ENCODE assay signal across 8 cellular contexts in the genomic region with DNA sequence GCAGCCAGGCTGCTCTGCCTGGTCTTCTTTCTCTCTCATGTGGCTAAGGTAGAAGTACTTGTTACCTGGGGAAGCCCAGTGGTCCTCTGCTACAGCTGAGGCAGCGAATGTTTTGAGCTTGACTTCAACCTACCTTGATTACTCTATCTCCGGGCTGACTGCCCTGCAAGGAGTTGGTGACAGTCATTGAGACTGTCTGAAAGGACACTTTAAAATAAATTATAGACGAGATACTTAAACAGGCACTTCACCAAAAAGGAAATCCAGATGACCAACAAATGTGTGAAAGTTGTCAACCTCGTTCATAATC. TPM values are rescaled to one million over a fixed set of nuclear protein-coding genes. Genes with fewer than 3 reads are reported as not detected.
DNase-seq lines count a peak whose midpoint lies in the region; ATAC-seq and TF ChIP-seq lines count a peak whose summit lies in the region.

No MANE protein-coding gene starts in this region.

- H3K4me1 ChIP-seq in Karpas-422 (ENCODE audit: low read length) (peaks cover 13% of the 10 kb centered on the region), endocrine pancreas (ENCODE audit: control insufficient read depth, insufficient read depth, low read length) (no peaks in the 10 kb centered on the region)

- H3K27ac Mint-ChIP-seq in progenitor cell of endocrine pancreas = no peak overlapping the region

- H3K4me3 ChIP-seq in Karpas-422 (ENCODE audit: low read length) (peak overlapping the region; percentile 91), endocrine pancreas (ENCODE audit: control insufficient read depth, insufficient read depth, low read length) (peak overlapping the region; percentile 24)

- H3K9ac ChIP-seq in Karpas-422 (ENCODE audit: low read length) = peak overlapping the region; percentile 85
- no peak overlapping the region for H3K9ac ChIP-seq in endocrine pancreas (ENCODE audit: control insufficient read depth, insufficient read depth, low read length)

- H3K36me3 ChIP-seq in Karpas-422 (ENCODE audit: insufficient read depth, low read length) (0 out of 2 replicates have a peak, but pooled peaks cover 2% of the 10 kb centered on the region), endocrine pancreas (ENCODE audit: control insufficient read depth, insufficient read depth, low read length) (no peaks in the 10 kb centered on the region)

- H3K27me3 ChIP-seq in Karpas-422 (ENCODE audit: low read length) = no peaks in the 10 kb centered on the region
- no peaks in the 10 kb centered on the region for H3K27me3 ChIP-seq in endocrine pancreas (ENCODE audit: control insufficient read depth, insufficient read depth, low read length)

- H3K9me3 Mint-ChIP-seq in progenitor cell of endocrine pancreas (ENCODE audit: low read depth) = no peaks in the 10 kb centered on the region

- peaks cover 18% of the 10 kb centered on the region for H3K79me2 ChIP-seq in Karpas-422 (ENCODE audit: low read length)

- peak overlapping the region; percentile 99 for H2AFZ ChIP-seq in Karpas-422 (ENCODE audit: low read length)

- peak overlapping the region; percentile 90 for H3K4me3 Mint-ChIP-seq in progenitor cell of endocrine pancreas (ENCODE audit: low read depth)

- DNase-seq in Karpas-422 (no peak), progenitor cell of endocrine pancreas (ENCODE audit: low spot score, unreplicated experiment) (no peak), head of caudate nucleus (no peak), NCI-H1105 (lab: John Stamatoyannopoulos, UW) (no peak)

- H3K27me3 Mint-ChIP-seq in progenitor cell of endocrine pancreas = peaks cover 4% of the 10 kb centered on the region

- no peak overlapping the region for H3K27ac ChIP-seq in Karpas-422 (ENCODE audit: low read length)

- ATAC-seq in GM19025 (IDR thresholded peaks at IDR 0.05; ENCODE audit: low read depth, unreplicated experiment) (peak; percentile 42), GM18870 (IDR thresholded peaks at IDR 0.05; ENCODE audit: unreplicated experiment) (no peak), HG03460 (IDR thresholded peaks at IDR 0.05; ENCODE audit: unreplicated experiment) (no peak)

- no peaks in the 10 kb centered on the region for H4K20me1 ChIP-seq in Karpas-422 (ENCODE audit: insufficient read depth, low read depth, low read length)

- peak overlapping the region; percentile 92 for H3K4me2 ChIP-seq in Karpas-422 (ENCODE audit: low read depth, low read length, poor library complexity, severe bottlenecking)

- no peak for TF ChIP-seq CTCF in progenitor cell of endocrine pancreas (IDR thresholded peaks at IDR 0.05; ENCODE audit: unreplicated experiment)

- H3K9me3 ChIP-seq in Karpas-422 (ENCODE audit: low read length) = no peaks in the 10 kb centered on the region
- no peaks in the 10 kb centered on the region for H3K9me3 ChIP-seq in endocrine pancreas (ENCODE audit: control insufficient read depth, low read length)

- no peaks in the 10 kb centered on the region for H3K36me3 Mint-ChIP-seq in progenitor cell of endocrine pancreas (ENCODE audit: insufficient read depth)

- no peaks in the 10 kb centered on the region for H3K9me2 ChIP-seq in Karpas-422 (replicated peaks; ENCODE audit: insufficient read depth, low read length)

- H3K4me1 Mint-ChIP-seq in progenitor cell of endocrine pancreas (ENCODE audit: low read depth) = peaks cover 8% of the 10 kb centered on the region

- intact Hi-C loops in head of caudate nucleus (cut with DNase I) = no loop called here

RNA-seq across cellular contexts. Expression of gene CIT, which starts 0.5 kb away (rescaled TPM):
- 16.5 and 29.0 TPM in 2 replicates for total RNA-seq in Karpas-422 (2014; rRNA removed; shearing (Covaris generic); ENCODE audit: low replicate concordance)
- 40.8 and 44.1 TPM in 2 replicates for total RNA-seq in progenitor cell of endocrine pancreas
